17 cellular contexts compared by ENCODE assay signal in the genomic region with DNA sequence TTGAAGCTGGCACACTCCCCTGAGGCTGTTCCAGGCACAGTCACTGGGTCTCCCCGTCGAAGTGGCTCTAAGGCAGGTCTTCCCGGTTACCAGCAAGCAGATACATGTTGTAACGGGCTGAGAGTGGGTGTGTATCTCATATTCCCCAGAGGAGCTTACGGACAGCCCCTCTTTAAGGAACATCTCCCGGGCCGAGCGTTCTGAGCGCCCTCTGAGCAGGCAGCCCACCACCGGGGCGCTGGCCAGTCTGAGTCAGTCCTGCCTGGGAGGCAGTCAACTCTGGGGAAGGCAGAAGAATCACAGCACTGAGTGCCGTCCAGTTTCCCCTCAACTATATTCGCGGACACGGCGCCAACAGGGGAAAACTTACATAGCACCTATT.
A peak's percentile ranks its signal among the peaks of the same experiment; 100 is the strongest.
DNase-seq lines count a peak whose midpoint lies in the region; TF ChIP-seq lines count a peak whose summit lies in the region.
"Had no signal": no experiment of that assay in that cellular context is flagged by ENCODE, and none has a peak within 500 bp of the region (broad histone marks: within the 10 kb centered on the region; RNA-seq: fewer than 3 reads in every experiment).

No MANE protein-coding gene starts in this region.

- H4K20me1 ChIP-seq in hepatocyte (ENCODE audit: insufficient read depth, poor library complexity, severe bottlenecking), result no peaks in the 10 kb centered on the region

- H3K4me2 ChIP-seq in hepatocyte, result no peak overlapping the region

- H3K36me3 ChIP-seq in H7 (replicated peaks; ENCODE audit: control insufficient read depth, insufficient read depth, low read length) (no peaks in the 10 kb centered on the region), hepatocyte (replicated peaks; ENCODE audit: insufficient read depth, low read depth) (no peaks in the 10 kb centered on the region)
- H3K36me3 ChIP-seq: cardiac muscle cell, upper lobe of left lung had no signal

- no peak overlapping the region for H2AFZ ChIP-seq in hepatocyte

- WGBS in hepatocyte (ENCODE audit: low lambda C conversion rate, missing lambda C conversion rate), result 88% methylated on average over 16 of the region's 16 CpGs

- no peaks in the 10 kb centered on the region for H3K4me1 ChIP-seq in hepatocyte (ENCODE audit: insufficient read depth)
- H3K4me1 ChIP-seq: Caco-2, upper lobe of left lung had no signal

- H3K27ac ChIP-seq in epithelial cell of prostate, result no peak overlapping the region
- H3K27ac ChIP-seq in hepatocyte, result no peak overlapping the region
- H3K27ac ChIP-seq: cardiac muscle cell, upper lobe of left lung had no signal

- H3K4me3 ChIP-seq in H7 (ENCODE audit: insufficient read depth, low read depth, low read length) (no peak overlapping the region), hepatocyte (no peak overlapping the region)
- H3K4me3 ChIP-seq: cardiac muscle cell, GM12878, upper lobe of left lung had no signal

- DNase-seq in AG20443 (ENCODE audit: low spot score) (peak; percentile 66), H7 (peak; percentile 36), epithelial cell of prostate (ENCODE audit: low read depth, low spot score) (peak; percentile 18), posterior vena cava (ENCODE audit: low spot score) (peak; percentile 90), middle frontal gyrus (ENCODE audit: extremely low spot score, low spot score) (no peak), hepatocyte (ENCODE audit: low spot score) (no peak), occipital lobe (lab: John Stamatoyannopoulos, UW) (no peak), DMS 273 treated with DMSO at 0.1 percent for 48 hours (lab: John Stamatoyannopoulos, UW) (no peak)
- DNase-seq: activated CD4-positive, alpha-beta T cell treated with anti-CD3 and anti-CD28 coated beads for 1 hour; GDM1; kidney glomerular epithelial cell; stimulated activated naive CD8-positive, alpha-beta T cell treated with anti-CD3 and anti-CD28 coated beads, Interleukin-15, Interleukin-2, amounts not matched to agents 100 U/mL and 50 U/mL, for 24 hours; T-helper 9 cell; upper lobe of left lung had no signal

- H3K27me3 ChIP-seq in H7 (ENCODE audit: control insufficient read depth, insufficient read depth, low read length) (no peaks in the 10 kb centered on the region), hepatocyte (no peaks in the 10 kb centered on the region)
- H3K27me3 ChIP-seq: cardiac muscle cell, upper lobe of left lung had no signal

- intact Hi-C loops in posterior vena cava (cut with DNase I), result no loop called here

- TF ChIP-seq CTCF in hepatocyte (IDR thresholded peaks at IDR 0.05; ENCODE audit: poor library complexity), result no peak

- no peaks in the 10 kb centered on the region for H3K9me3 ChIP-seq in hepatocyte (ENCODE audit: low read depth)
- H3K9me3 ChIP-seq: upper lobe of left lung had no signal

- H3K9me2 ChIP-seq in hepatocyte (replicated peaks; ENCODE audit: insufficient read depth), result no peaks in the 10 kb centered on the region

- no peaks in the 10 kb centered on the region for H3K79me2 ChIP-seq in hepatocyte

Comparison
In these comparisons a context has a peak if more than half of its experiments do, and no peak if none do; other contexts are left out.
1. DNase-seq: peak in AG20443 (single experiment), H7 (single experiment), epithelial cell of prostate (single experiment) and posterior vena cava (single experiment); none in middle frontal gyrus (single experiment), hepatocyte (single experiment), occipital lobe (single experiment) and DMS 273 treated with DMSO at 0.1 percent for 48 hours (single experiment).